Comparison of ENCODE assay signal across 8 cellular contexts in genomic region chr9:32551491-32552049, GRCh38. TPM values are rescaled to one million over a fixed set of nuclear protein-coding genes. Genes with fewer than 3 reads are reported as not detected.
A peak's percentile ranks its signal among the peaks of the same experiment; 100 is the strongest.
DNase-seq lines count a peak whose midpoint lies in the region; ATAC-seq and TF ChIP-seq lines count a peak whose summit lies in the region.

No MANE protein-coding gene starts in this region.

- H3K4me3 Mint-ChIP-seq in activated naive CD8-positive, alpha-beta T cell: peak overlapping the region; percentile 100

- H3K36me3 ChIP-seq in left ventricle myocardium inferior: no peaks in the 10 kb centered on the region
- no peaks in the 10 kb centered on the region for H3K36me3 ChIP-seq in rectal smooth muscle tissue (ENCODE audit: control insufficient read depth, insufficient read depth, low read length)

- peak; percentile 77 for DNase-seq in DMS53 (lab: John Stamatoyannopoulos, UW)
- peak; percentile 30 for DNase-seq in RWPE1 (ENCODE audit: low spot score)
- no peak for DNase-seq in left ventricle myocardium inferior
- DNase-seq in omental fat pad (ENCODE audit: low spot score): no peak
- DNase-seq in OCI-M2 (lab: John Stamatoyannopoulos, UW; ENCODE audit: unreplicated experiment): no peak

- H3K36me3 Mint-ChIP-seq in activated naive CD8-positive, alpha-beta T cell: peaks cover 2% of the 10 kb centered on the region

- peaks cover 53% of the 10 kb centered on the region for H3K4me1 ChIP-seq in left ventricle myocardium inferior
- peaks cover 5% of the 10 kb centered on the region for H3K4me1 ChIP-seq in rectal smooth muscle tissue (ENCODE audit: control insufficient read depth, insufficient read depth, low read length)

- H3K4me1 Mint-ChIP-seq in activated naive CD8-positive, alpha-beta T cell (ENCODE audit: low read depth): peaks cover 56% of the 10 kb centered on the region

- no peaks in the 10 kb centered on the region for H3K9me3 ChIP-seq in left ventricle myocardium inferior (replicated peaks)

- H3K27me3 ChIP-seq in left ventricle myocardium inferior (ENCODE audit: low read depth): no peaks in the 10 kb centered on the region
- no peaks in the 10 kb centered on the region for H3K27me3 ChIP-seq in rectal smooth muscle tissue (ENCODE audit: control insufficient read depth, insufficient read depth, low read length)

- no peaks in the 10 kb centered on the region for H3K27me3 Mint-ChIP-seq in activated naive CD8-positive, alpha-beta T cell

- TF ChIP-seq CTCF in RWPE1 (conservative IDR thresholded peaks at IDR 0.05; ENCODE audit: low read depth) (no peak), left ventricle myocardium inferior (IDR thresholded peaks at IDR 0.05; ENCODE audit: borderline replicate concordance) (no peak), omental fat pad (IDR thresholded peaks at IDR 0.05) (no peak)

- H3K27ac Mint-ChIP-seq in activated naive CD8-positive, alpha-beta T cell: peak overlapping the region; percentile 100

- CTCF ChIA-PET in RWPE1 (lab: Yijun Ruan, JAX): interaction anchor here (0.9 kb wide), 1 partner anchor 167 kb away, joined by 4 read pairs; no protein-coding TSS in a partner anchor

- H3K4me3 ChIP-seq in left ventricle myocardium inferior (peak overlapping the region; percentile 84), rectal smooth muscle tissue (ENCODE audit: low read length) (peak overlapping the region; percentile 96)

- peak overlapping the region; percentile 93 for H3K27ac ChIP-seq in RWPE1
- H3K27ac ChIP-seq in left ventricle myocardium inferior (replicated peaks): peak overlapping the region; percentile 98
- H3K27ac ChIP-seq in rectal smooth muscle tissue (ENCODE audit: low read depth, low read length): peak overlapping the region; percentile 98

- intact Hi-C loops in left ventricle myocardium inferior (cut with micrococcal nuclease): no loop called here

- ATAC-seq in HG03342 (IDR thresholded peaks at IDR 0.05; ENCODE audit: unreplicated experiment) (peak; percentile 6), omental fat pad (ENCODE audit: low FRiP score) (no peak)

- peak overlapping the region; percentile 90 for H3K9ac ChIP-seq in rectal smooth muscle tissue (ENCODE audit: low read length)

- no peaks in the 10 kb centered on the region for H3K9me3 Mint-ChIP-seq in activated naive CD8-positive, alpha-beta T cell (ENCODE audit: low read depth)

- POLR2A ChIA-PET in RWPE1 (lab: Yijun Ruan, JAX; ENCODE audit: low non-redundant PET): interaction anchor here (0.7 kb wide), 1 partner anchor 643 kb away, joined by 8 read pairs; no protein-coding TSS in a partner anchor

RNA-seq across cellular contexts. Expression of gene SMIM27, which starts 0.6 kb away (rescaled TPM):
- total RNA-seq in left ventricle myocardium inferior (17.3 TPM), omental fat pad (1 to 10 TPM; 3.7 to 7.3 (median 4.3) TPM)

RNA-seq across cellular contexts. Expression of gene TOPORS, which starts 0.8 kb away (rescaled TPM):
- total RNA-seq in left ventricle myocardium inferior: 8.4 TPM
- total RNA-seq in omental fat pad: 10 to 100 TPM; 18.0 to 27.1 (median 24.6) TPM

RNA-seq across cellular contexts. Expression of gene NDUFB6, which starts 21.4 kb away (rescaled TPM):
- total RNA-seq in left ventricle myocardium inferior (174 TPM), omental fat pad (10 to 100 TPM; 26.5 to 44.1 (median 37.4) TPM)

RNA-seq across cellular contexts. Expression of gene RIGI, which starts 25.6 kb away (rescaled TPM):
- total RNA-seq in left ventricle myocardium inferior (3.8 TPM), omental fat pad (10 to 100 TPM in 2 of 4 donors, 1 to 10 TPM in 2; 5.8 to 29.5 (median 9.1) TPM)

Comparison
In these comparisons a context has a peak if more than half of its experiments do, and no peak if none do; other contexts are left out.
1. DNase-seq: peak in DMS53 (single experiment) and RWPE1 (single experiment); none in left ventricle myocardium inferior (single experiment), omental fat pad (single experiment) and OCI-M2 (single experiment).
2. Peak in every context shown above with its lines, with median percentiles within 50 percentile points of each other: H3K27ac ChIP-seq.